Comparison of ENCODE assay signal across 9 cellular contexts in the genomic region with DNA sequence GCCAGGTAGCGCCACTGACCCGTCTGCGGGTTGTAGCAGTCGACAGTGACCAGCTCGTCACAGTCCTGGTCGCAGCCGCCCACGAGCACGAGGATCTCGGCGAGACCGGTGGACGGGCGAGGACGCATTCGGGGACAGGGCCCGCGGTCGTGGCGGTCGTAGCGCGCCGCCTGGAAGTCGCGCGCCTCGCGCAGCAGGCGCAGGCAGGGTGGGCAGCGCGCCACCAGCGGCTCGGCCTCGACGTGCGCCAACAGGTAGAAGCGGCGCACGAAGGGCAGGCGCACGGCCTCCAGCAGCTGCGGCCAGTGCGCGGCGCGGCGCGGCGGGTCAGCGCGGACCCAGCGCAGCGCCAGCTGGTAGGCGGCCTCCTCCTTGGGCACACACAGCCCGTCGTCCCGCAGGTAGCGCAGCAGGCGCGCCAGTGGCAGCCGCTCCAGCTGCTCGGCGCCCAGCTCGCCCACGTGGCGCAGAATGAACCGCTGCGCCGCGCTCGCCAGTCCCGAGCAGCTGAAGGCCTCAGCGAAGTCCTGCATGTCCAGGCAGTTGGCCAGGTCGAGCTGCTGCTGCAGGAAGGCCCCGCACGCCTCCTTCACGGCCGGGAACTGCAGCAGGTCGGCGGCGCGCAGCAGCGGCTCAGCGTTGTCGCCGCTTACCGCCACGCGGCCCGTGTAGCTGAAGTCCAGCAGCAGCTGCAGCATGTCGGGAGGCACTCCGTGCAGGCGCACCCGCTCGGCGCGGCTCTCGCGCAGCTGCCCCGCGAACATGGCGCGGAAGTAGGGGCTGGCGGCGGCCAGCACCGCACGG. TPM values are rescaled to one million over a fixed set of nuclear protein-coding genes. Genes with fewer than 3 reads are reported as not detected.
A peak's percentile ranks its signal among the peaks of the same experiment; 100 is the strongest.
DNase-seq lines count a peak whose midpoint lies in the region; ATAC-seq and TF ChIP-seq lines count a peak whose summit lies in the region.
"Had no signal": no experiment of that assay in that cellular context is flagged by ENCODE, and none has a peak within 500 bp of the region (broad histone marks: within the 10 kb centered on the region; RNA-seq: fewer than 3 reads in every experiment).

No MANE protein-coding gene starts in this region.

- H3K4me1 ChIP-seq in upper lobe of left lung = peaks cover 45 to 54% (median 47%) of the 10 kb centered on the region in 4 donors

- TF ChIP-seq POLR2A in upper lobe of left lung (IDR thresholded peaks at IDR 0.05) = peak in 1 of 4 donors; percentile 11

- DNase-seq in COLO668 (lab: John Stamatoyannopoulos, UW; ENCODE audit: unreplicated experiment) (peak; percentile 95), epithelial cell of esophagus (ENCODE audit: low read depth) (peak; percentile 52), mucosa of gallbladder (ENCODE audit: low spot score) (peak; percentile 37), upper lobe of left lung (peak; percentile 43 to 91), SW 1271 (lab: John Stamatoyannopoulos, UW) (no peak)

- no peaks in the 10 kb centered on the region for H3K27me3 ChIP-seq in upper lobe of left lung

- 1% methylated on average over 61 of the region's 108 CpGs; no CpG with 5 or more reads in 1 of the 2 donors for WGBS in upper lobe of left lung, 2 donors

- TF ChIP-seq CTCF in WI38 (IDR thresholded peaks at IDR 0.05; ENCODE audit: low read depth, low read length) (no peak), epithelial cell of esophagus (IDR thresholded peaks at IDR 0.05; ENCODE audit: insufficient read depth, low read depth, low read length, missing control alignments) (no peak), upper lobe of left lung (IDR thresholded peaks at IDR 0.05) (peak in 1 of 6 experiments; percentile 2)

- H3K36me3 ChIP-seq in upper lobe of left lung = peaks cover 7 to 22% (median 15%) of the 10 kb centered on the region in 4 donors

- no peak for TF ChIP-seq EP300 in upper lobe of left lung (IDR thresholded peaks at IDR 0.05)

- no peaks in the 10 kb centered on the region for H3K9me3 ChIP-seq in upper lobe of left lung

- H3K4me3 ChIP-seq in WI38 (ENCODE audit: low read depth, low read length) (peak overlapping the region; percentile 91), epithelial cell of esophagus (ENCODE audit: low read length) (peak overlapping the region; percentile 95), upper lobe of left lung (peak overlapping the region; percentile 72 to 99 (median 78))

- ATAC-seq in GM19397 (IDR thresholded peaks at IDR 0.05; ENCODE audit: unreplicated experiment) (peak; percentile 12), HG03558 (IDR thresholded peaks at IDR 0.05; ENCODE audit: extremely low read depth, unreplicated experiment) (peak; percentile 14), upper lobe of left lung (ENCODE audit: low FRiP score in 2 of 2) (peak; percentile 1 to 56)

- H3K27ac ChIP-seq in upper lobe of left lung = peak overlapping the region; percentile 96 to 100 (median 98)

RNA-seq across cellular contexts. Expression of a gene that starts 0.6 kb away (rescaled TPM):
- total RNA-seq in mucosa of gallbladder = 42.4 TPM
- total RNA-seq in upper lobe of left lung = 10 to 100 TPM; 26.4 to 66.0 (median 39.7) TPM

RNA-seq across cellular contexts. Expression of a gene that starts 11.5 kb away (rescaled TPM):
- 15.1 TPM for total RNA-seq in mucosa of gallbladder
- total RNA-seq in upper lobe of left lung = 10 to 100 TPM in 3 of 6 donors, 1 to 10 TPM in 3; 8.4 to 23.0 (median 9.8) TPM

RNA-seq across cellular contexts. Expression of a gene that starts 22.3 kb away (rescaled TPM):
- total RNA-seq in mucosa of gallbladder (55.1 TPM), upper lobe of left lung (10 to 100 TPM; 16.2 to 56.6 (median 36.9) TPM)

RNA-seq across cellular contexts. Expression of a gene that starts 22.6 kb away (rescaled TPM):
- total RNA-seq in mucosa of gallbladder = 25.2 TPM
- 10 to 100 TPM in 5 of 6 donors, 1 to 10 TPM in 1; 7.7 to 26.2 (median 17.3) TPM for total RNA-seq in upper lobe of left lung

RNA-seq across cellular contexts. Expression of a gene that starts 47.0 kb away (rescaled TPM):
- total RNA-seq in mucosa of gallbladder (0.49 TPM), upper lobe of left lung (under 1 TPM in 2 of 6 donors, not detected in 4; 0.11 to 0.15 TPM)
- total RNA-seq: T-helper 1 cell treated with Interleukin-12 subunit alpha and Interleukin-12 subunit beta and Interleukin-4 antibody, amounts not matched to agents 30 ng/mL and 1 ng/mL, for 36 hours had no signal

Comparison
In these comparisons a context has a peak if more than half of its experiments do, and no peak if none do; other contexts are left out.
1. DNase-seq: peak in COLO668 (single experiment), epithelial cell of esophagus (single experiment), mucosa of gallbladder (single experiment) and upper lobe of left lung (2 of 2); none in SW 1271 (0 of 2).
2. Peak in every context shown above with its lines, with median percentiles within 50 percentile points of each other: ATAC-seq and H3K4me3 ChIP-seq.